23 cellular contexts compared by ENCODE assay signal in genomic region chr20:41923604-41924003, GRCh38.
"Had no signal": no experiment of that assay in that cellular context is flagged by ENCODE, and none has a peak within 500 bp of the region (broad histone marks: within the 10 kb centered on the region; RNA-seq: fewer than 3 reads in every experiment).

No MANE protein-coding gene starts in this region.

- H3K36me3 Mint-ChIP-seq: mesothelial cell of epicardium had no signal

- H3K9me3 Mint-ChIP-seq: endodermal cell, mesothelial cell of epicardium had no signal

- H3K27ac Mint-ChIP-seq: dendritic cell treated with granulocyte-macrophage colony-stimulating factor and Interleukin-4, amounts not matched to agents 40 ng/mL and 50 ng/mL, for 4 days; effector memory CD8-positive, alpha-beta T cell; endodermal cell; mesothelial cell of epicardium had no signal

- DNase-seq: colonic mucosa; cortex of kidney; effector CD8-positive, alpha-beta T cell; effector memory CD8-positive, alpha-beta T cell; endodermal cell; erythroblast; esophagus squamous epithelium; foreskin fibroblast; foreskin melanocyte; gastrocnemius medialis; glutamatergic neuron; head of caudate nucleus; heart right ventricle; hippocampal formation; left colon; left lung; left ventricle myocardium superior; lower lobe of right lung; mesenchymal stem cell; mucosa of descending colon had no signal

- ATAC-seq: effector memory CD8-positive, alpha-beta T cell; esophagus mucosa; gastrocnemius medialis; heart right ventricle; left colon; left lung; left ventricle myocardium superior; lower lobe of right lung; mucosa of descending colon had no signal

- H3K4me1 Mint-ChIP-seq: mesothelial cell of epicardium had no signal

- H3K27me3 Mint-ChIP-seq: dendritic cell treated with granulocyte-macrophage colony-stimulating factor and Interleukin-4, amounts not matched to agents 40 ng/mL and 50 ng/mL, for 4 days; effector memory CD8-positive, alpha-beta T cell had no signal

- H3K4me3 Mint-ChIP-seq: dendritic cell treated with granulocyte-macrophage colony-stimulating factor and Interleukin-4, amounts not matched to agents 40 ng/mL and 50 ng/mL, for 4 days; effector memory CD8-positive, alpha-beta T cell; endodermal cell; mesothelial cell of epicardium had no signal
